19 cellular contexts compared by ENCODE assay signal in genomic region chr9:82074144-82074543, GRCh38.
DNase-seq lines count a peak whose midpoint lies in the region; ATAC-seq, FAIRE-seq and TF ChIP-seq lines count a peak whose summit lies in the region.
"Had no signal": no experiment of that assay in that cellular context is flagged by ENCODE, and none has a peak within 500 bp of the region (broad histone marks: within the 10 kb centered on the region; RNA-seq: fewer than 3 reads in every experiment).

No MANE protein-coding gene starts in this region.

- H3K27me3 ChIP-seq in IMR-90 (ENCODE audit: control insufficient read depth, insufficient read depth, low read length), result no peaks in the 10 kb centered on the region
- H3K27me3 ChIP-seq: BLaER1 treated with 17β-estradiol and CSF1 and Interleukin-3, amounts not matched to agents 10 nM and 100 nM had no signal

- no peaks in the 10 kb centered on the region for H3K4me1 ChIP-seq in A549
- no peaks in the 10 kb centered on the region for H3K4me1 ChIP-seq in IMR-90 (ENCODE audit: control insufficient read depth, insufficient read depth, low read length)
- H3K4me1 ChIP-seq: BLaER1 treated with 17β-estradiol and CSF1 and Interleukin-3, amounts not matched to agents 10 nM and 100 nM; Caco-2 had no signal

- BruUV-seq in IMR-90 (replicated peaks; lab: Mats Ljungman, UMichigan), result no TSS peak

- WGBS in A549 (ENCODE audit: missing lambda C conversion rate), result 14% methylated on average over 1 of the region's 1 CpG
- WGBS in IMR-90 (ENCODE audit: extremely low coverage in 2 of 2, insufficient read length in 1 of 2), 2 experiments, result no CpG with 5 or more reads among the region's 1 CpG

- no peak overlapping the region for H3K9ac ChIP-seq in IMR-90 (ENCODE audit: low read depth, low read length)
- H3K9ac ChIP-seq: BLaER1 treated with 17β-estradiol and CSF1 and Interleukin-3, amounts not matched to agents 10 nM and 100 nM had no signal

- no peak overlapping the region for H2BK20ac ChIP-seq in IMR-90 (ENCODE audit: low read depth, low read length)

- no peak overlapping the region for H2BK15ac ChIP-seq in IMR-90 (ENCODE audit: low read depth, low read length)

- H3K4ac ChIP-seq in IMR-90 (ENCODE audit: low read depth, low read length), result no peak overlapping the region

- no peak overlapping the region for H2BK120ac ChIP-seq in IMR-90 (ENCODE audit: low read depth, low read length)

- H3K14ac ChIP-seq in IMR-90 (replicated peaks; ENCODE audit: low read depth, low read length), result no peak overlapping the region

- no peak overlapping the region for H2AFZ ChIP-seq in IMR-90 (replicated peaks; ENCODE audit: low read length, poor library complexity)

- no peaks in the 10 kb centered on the region for H3K79me1 ChIP-seq in IMR-90 (ENCODE audit: low read depth in 1 of 2, low read length in 2 of 2)

- TF ChIP-seq POLR2A in A549 (IDR thresholded peaks at IDR 0.05; ENCODE audit: low read length), result no peak
- no peak for TF ChIP-seq POLR2A in IMR-90 (IDR thresholded peaks at IDR 0.05; ENCODE audit: low read depth, low read length)

- no peaks in the 10 kb centered on the region for H4K20me1 ChIP-seq in IMR-90 (ENCODE audit: insufficient read depth, low read length)
- H4K20me1 ChIP-seq: BLaER1 treated with 17β-estradiol and CSF1 and Interleukin-3, amounts not matched to agents 10 nM and 100 nM had no signal

- POLR2A ChIA-PET in A549 (lab: Yijun Ruan, JAX), result no interaction called here
- POLR2A ChIA-PET in IMR-90 (lab: Charles Lee; ENCODE audit: unreplicated experiment), result no interaction called here

- no peak overlapping the region for H2AK9ac ChIP-seq in IMR-90 (replicated peaks; ENCODE audit: low read depth, low read length, poor library complexity)

- FAIRE-seq in A549 (lab: Jason Lieb, UNC), result no peak
- FAIRE-seq: A204.1, D721Med, G401.6, GM12891 had no signal

- no peaks in the 10 kb centered on the region for H3K9me1 ChIP-seq in IMR-90 (ENCODE audit: insufficient read depth, low read length)

- dilution Hi-C loops in IMR-90 (cut with HindIII; ENCODE audit: low sequenced_read_pairs, unreplicated experiment), result no loop called here

- H4K8ac ChIP-seq in IMR-90 (ENCODE audit: low read depth in 2 of 2, low read length in 2 of 2), result no peak overlapping the region

- ATAC-seq in A549, result no peak
- no peak for ATAC-seq in IMR-90 (ENCODE audit: low read depth)
- ATAC-seq: CD8-positive, alpha-beta T cell had no signal

- H3K4me2 ChIP-seq in A549, result no peak overlapping the region
- H3K4me2 ChIP-seq in IMR-90 (ENCODE audit: low read depth, low read length), result no peak overlapping the region
- H3K4me2 ChIP-seq: BLaER1 treated with 17β-estradiol and CSF1 and Interleukin-3, amounts not matched to agents 10 nM and 100 nM had no signal

- H2AK5ac ChIP-seq in IMR-90 (ENCODE audit: low read depth, low read length), result no peak overlapping the region

- TF ChIP-seq EP300 in A549 (IDR thresholded peaks at IDR 0.05), result no peak

- H4K91ac ChIP-seq in IMR-90 (ENCODE audit: insufficient read depth, low read depth, low read length), result no peak overlapping the region

- no peaks in the 10 kb centered on the region for H3K9me3 ChIP-seq in A549
- no peaks in the 10 kb centered on the region for H3K9me3 ChIP-seq in IMR-90 (ENCODE audit: control insufficient read depth, insufficient read depth, low read length)
- H3K9me3 ChIP-seq: Caco-2 had no signal

- H3K27ac ChIP-seq in A549, result no peak overlapping the region
- H3K27ac ChIP-seq in IMR-90 (ENCODE audit: insufficient read depth, low read length), result no peak overlapping the region
- peak overlapping the region; percentile 13; the same call in 1 of the 2 replicates for H3K27ac ChIP-seq in VCaP
- H3K27ac ChIP-seq: BLaER1 treated with 17β-estradiol and CSF1 and Interleukin-3, amounts not matched to agents 10 nM and 100 nM; C4-2B had no signal

- no peak overlapping the region for H2BK5ac ChIP-seq in IMR-90 (ENCODE audit: low read depth, low read length, poor library complexity, severe bottlenecking)

- in situ Hi-C loops in IMR-90 (cut with MboI; ENCODE audit: low sequenced_read_pairs), result no loop called here

- CTCF ChIA-PET in A549 (lab: Yijun Ruan, JAX), result no interaction called here
- CTCF ChIA-PET in IMR-90 (lab: Yijun Ruan, JAX), result no interaction called here

- H3K23ac ChIP-seq in IMR-90 (ENCODE audit: low read depth, low read length), result no peak overlapping the region

- H3K18ac ChIP-seq in IMR-90 (ENCODE audit: low read depth, low read length), result no peak overlapping the region

- TF ChIP-seq CTCF in A549 (IDR thresholded peaks at IDR 0.05) (no peak), IMR-90 (conservative IDR thresholded peaks at IDR 0.05; ENCODE audit: low read depth, low read length) (no peak), VCaP (conservative IDR thresholded peaks at IDR 0.05) (no peak)

- intact Hi-C loops in IMR-90 (cut with micrococcal nuclease), result no loop called here

- no peak for TF ChIP-seq RAD21 in A549 (conservative IDR thresholded peaks at IDR 0.05 in 1 of 2, IDR thresholded peaks at IDR 0.05 in 1 of 2)
- no peak for TF ChIP-seq RAD21 in IMR-90 (IDR thresholded peaks at IDR 0.05; ENCODE audit: low read length)

- no peak overlapping the region for H4K5ac ChIP-seq in IMR-90 (ENCODE audit: low read depth, low read length)

- no peak overlapping the region for H3K4me3 ChIP-seq in A549
- no peak overlapping the region for H3K4me3 ChIP-seq in IMR-90 (ENCODE audit: insufficient read depth, low read depth, low read length)
- H3K4me3 ChIP-seq: BLaER1 treated with 17β-estradiol and CSF1 and Interleukin-3, amounts not matched to agents 10 nM and 100 nM had no signal

- H3K36me3 ChIP-seq in IMR-90 (ENCODE audit: control insufficient read depth, insufficient read depth, low read length), result no peaks in the 10 kb centered on the region
- H3K36me3 ChIP-seq: BLaER1 treated with 17β-estradiol and CSF1 and Interleukin-3, amounts not matched to agents 10 nM and 100 nM had no signal

- no peak overlapping the region for H3K56ac ChIP-seq in IMR-90 (ENCODE audit: extremely low read depth, insufficient read depth, low read length)

- DNase-seq in A549 (ENCODE audit: low read depth in 1 of 2, low spot score in 1 of 2), result no peak
- no peak for DNase-seq in IMR-90
- no peak for DNase-seq in NCI-H2227 treated with DMSO at 0.1 percent for 48 hours (lab: John Stamatoyannopoulos, UW)
- no peak for DNase-seq in NCI-H82 (lab: John Stamatoyannopoulos, UW)
- DNase-seq: 8988T; AML-193; Caco-2; Calu3; CD4-positive, alpha-beta T cell; CD8-positive, alpha-beta T cell; DMS79 treated with DMSO at 0.1 percent for 48 hours; GF-D8 had no signal

TF ChIP-seq in A549, 52 proteins besides CTCF, POLR2A, EP300 and RAD21:
- peak; percentile 64 for TF ChIP-seq MAFK (IDR thresholded peaks at IDR 0.05; ENCODE audit: partially characterized antibody)
- TF ChIP-seq HMGXB4 (CRISPR knock-in tag; IDR thresholded peaks at IDR 0.05; ENCODE audit: borderline replicate concordance), result no peak

TF ChIP-seq in IMR-90, 13 proteins besides CTCF, POLR2A, EP300 and RAD21:
- TF ChIP-seq MAFK (IDR thresholded peaks at IDR 0.05; ENCODE audit: low read depth, low read length) (peak; percentile 40; the same call in 1 of the 2 replicates), CEBPB (IDR thresholded peaks at IDR 0.05; ENCODE audit: low read depth, low read length) (no peak)
TF ChIP-seq in IMR-90: peak in this region for 1.
